In genomic region chr2:7685342-7686015, GRCh38 we compare ENCODE assay signal across 17 cellular contexts.
DNase-seq lines count a peak whose midpoint lies in the region; ATAC-seq, FAIRE-seq and TF ChIP-seq lines count a peak whose summit lies in the region.
"Had no signal": no experiment of that assay in that cellular context is flagged by ENCODE, and none has a peak within 500 bp of the region (broad histone marks: within the 10 kb centered on the region; RNA-seq: fewer than 3 reads in every experiment).

No MANE protein-coding gene starts in this region.

- in situ Hi-C loops in mammary epithelial cell (cut with MboI; ENCODE audit: low sequenced_read_pairs in 2 of 2) = loop anchor here in 1 of 2 donors (25.0 kb wide), 1 partner anchor 1002 kb away; the partner anchor contains the start of gene ID2

- H3K9me3 ChIP-seq in A549 (no peaks in the 10 kb centered on the region), mammary epithelial cell (replicated peaks; ENCODE audit: insufficient read depth, low read length) (no peaks in the 10 kb centered on the region), keratinocyte (ENCODE audit: control insufficient read depth, low read depth, low read length) (no peaks in the 10 kb centered on the region)
- H3K9me3 ChIP-seq: heart right ventricle, pancreas, spleen had no signal

- no peaks in the 10 kb centered on the region for H3K9me1 ChIP-seq in keratinocyte (ENCODE audit: control insufficient read depth, extremely low read depth, insufficient read depth, low read length)

- no peak overlapping the region for H3K27ac Mint-ChIP-seq in GM23338
- H3K27ac Mint-ChIP-seq: activated naive CD8-positive, alpha-beta T cell treated with anti-CD3 and anti-CD28 coated beads for 36 hours had no signal

- H3K79me2 ChIP-seq in GM23338 (replicated peaks; ENCODE audit: insufficient read depth) (no peaks in the 10 kb centered on the region), mammary epithelial cell (ENCODE audit: insufficient read depth, low read length) (no peaks in the 10 kb centered on the region), keratinocyte (ENCODE audit: control insufficient read depth, insufficient read depth, low read length) (no peaks in the 10 kb centered on the region)

- TF ChIP-seq POLR2A in A549 (IDR thresholded peaks at IDR 0.05; ENCODE audit: low read length) (no peak), lower leg skin (IDR thresholded peaks at IDR 0.05) (no peak)

- dilution Hi-C loops in mammary epithelial cell (cut with HindIII; ENCODE audit: low sequenced_read_pairs) = no loop called here
- dilution Hi-C loops in keratinocyte (cut with MboI; ENCODE audit: extremely low pct_ligation_motif_present, low sequenced_read_pairs) = no loop called here

- no peak overlapping the region for H3K4me3 Mint-ChIP-seq in GM23338
- H3K4me3 Mint-ChIP-seq: activated naive CD8-positive, alpha-beta T cell treated with anti-CD3 and anti-CD28 coated beads for 36 hours had no signal

- POLR2A ChIA-PET in A549 (lab: Yijun Ruan, JAX) = interaction anchor here (1.0 kb wide), 1 partner anchor 997 kb away, joined by 3 read pairs; the partner anchor contains the start of gene ID2

- peaks cover 21% of the 10 kb centered on the region for H3K9me2 ChIP-seq in GM23338 (ENCODE audit: insufficient read depth)

- BruUV-seq in mammary epithelial cell (replicated peaks; lab: Mats Ljungman, UMichigan) = no TSS peak

- H3K27me3 Mint-ChIP-seq in GM23338 (ENCODE audit: insufficient read depth, low read depth, poor library complexity) = peaks cover 5% of the 10 kb centered on the region
- H3K27me3 Mint-ChIP-seq: activated naive CD8-positive, alpha-beta T cell treated with anti-CD3 and anti-CD28 coated beads for 36 hours had no signal

- H3K4me2 ChIP-seq in A549 (peak overlapping the region; percentile 12; the same call in 1 of the 3 replicates), GM23338 (no peak overlapping the region), mammary epithelial cell (ENCODE audit: insufficient read depth, low read depth, low read length) (peak overlapping the region; percentile 42), keratinocyte (ENCODE audit: control insufficient read depth, extremely low read depth, insufficient read depth, low read depth, low read length) (peak overlapping the region; percentile 2)

- CTCF ChIA-PET in A549 (lab: Yijun Ruan, JAX) (interaction anchor here (0.8 kb wide), 1 partner anchor 14 kb away, joined by 3 read pairs; no protein-coding TSS in a partner anchor), mammary epithelial cell (lab: Charles Lee; ENCODE audit: low non-redundant PET) (no interaction called here)

- peak; percentile 81 to 82 for ATAC-seq in A549
- no peak for ATAC-seq in GM23338
- no peak for ATAC-seq in HG02763 (IDR thresholded peaks at IDR 0.05; ENCODE audit: unreplicated experiment)
- ATAC-seq: heart right ventricle; pancreas; stimulated activated naive CD8-positive, alpha-beta T cell treated with anti-CD3 and anti-CD28 coated beads, Interleukin-15, Interleukin-2, amounts not matched to agents 100 U/mL and 50 U/mL, for 24 hours had no signal

- TF ChIP-seq CTCF in A549 (IDR thresholded peaks at IDR 0.05) = no peak
- no peak for TF ChIP-seq CTCF in GM23338 (conservative IDR thresholded peaks at IDR 0.05; ENCODE audit: low read depth in 2 of 2)
- no peak for TF ChIP-seq CTCF in mammary epithelial cell (conservative IDR thresholded peaks at IDR 0.05 in 1 of 2, IDR thresholded peaks at IDR 0.05 in 1 of 2; ENCODE audit: extremely low read depth in 1 of 2, insufficient read depth in 1 of 2, low read depth in 1 of 2, low read length in 2 of 2)
- TF ChIP-seq CTCF in keratinocyte (optimal IDR thresholded peaks at IDR 0.05 in 1 of 3, IDR thresholded peaks at IDR 0.05 in 1 of 3, conservative IDR thresholded peaks at IDR 0.05 in 1 of 3; ENCODE audit: extremely low read depth in 1 of 3, insufficient read depth in 2 of 3, low read length in 3 of 3) = no peak
- no peak for TF ChIP-seq CTCF in lower leg skin (IDR thresholded peaks at IDR 0.05)

- WGBS in A549 (ENCODE audit: missing lambda C conversion rate) = 30% methylated on average over 5 of the region's 5 CpGs
- WGBS in mammary epithelial cell (ENCODE audit: low coverage, missing lambda C conversion rate) = 72% methylated on average over 5 of the region's 5 CpGs
- 74 to 76% methylated on average over 5 of the region's 5 CpGs for WGBS in lower leg skin, 2 donors

- H3K27me3 ChIP-seq in GM23338 (ENCODE audit: insufficient read depth) = no peaks in the 10 kb centered on the region
- H3K27me3 ChIP-seq in mammary epithelial cell (ENCODE audit: insufficient read depth, low read length) = no peaks in the 10 kb centered on the region
- no peaks in the 10 kb centered on the region for H3K27me3 ChIP-seq in keratinocyte (ENCODE audit: control insufficient read depth, extremely low read depth, insufficient read depth, low read length)
- H3K27me3 ChIP-seq: pancreas, spleen had no signal

- H3K9me3 Mint-ChIP-seq in GM23338 = no peaks in the 10 kb centered on the region

- H3K4me3 ChIP-seq in A549 (no peak overlapping the region), GM23338 (no peak overlapping the region), mammary epithelial cell (replicated peaks in 1 of 3; ENCODE audit: insufficient read depth in 1 of 3, low read depth in 2 of 3, low read length in 3 of 3) (no peak overlapping the region), keratinocyte (ENCODE audit: control insufficient read depth in 2 of 3, extremely low read depth in 1 of 3, insufficient read depth in 2 of 3, low read depth in 1 of 3, low read length in 3 of 3) (no peak overlapping the region), lower leg skin (ENCODE audit: low read depth, poor library complexity, severe bottlenecking) (no peak overlapping the region)
- H3K4me3 ChIP-seq: heart right ventricle, pancreas, spleen had no signal

- no peaks in the 10 kb centered on the region for H3K4me1 Mint-ChIP-seq in GM23338

- no peak for TF ChIP-seq RAD21 in A549 (conservative IDR thresholded peaks at IDR 0.05 in 1 of 2, IDR thresholded peaks at IDR 0.05 in 1 of 2)

- H3K27ac ChIP-seq in A549 (peak overlapping the region in 1 of 2 experiments; percentile 33; a peak in 2 of 6 replicates), GM23338 (ENCODE audit: low read depth) (no peak overlapping the region), mammary epithelial cell (ENCODE audit: insufficient read depth, low read depth, low read length) (no peak overlapping the region), keratinocyte (ENCODE audit: control insufficient read depth, insufficient read depth, low read length) (no peak overlapping the region)
- H3K27ac ChIP-seq: heart right ventricle, pancreas, spleen had no signal

- no peaks in the 10 kb centered on the region for H4K20me1 ChIP-seq in GM23338 (replicated peaks; ENCODE audit: insufficient read depth)
- H4K20me1 ChIP-seq in mammary epithelial cell (ENCODE audit: insufficient read depth, low read length) = no peaks in the 10 kb centered on the region
- no peaks in the 10 kb centered on the region for H4K20me1 ChIP-seq in keratinocyte (ENCODE audit: control insufficient read depth, extremely low read depth, insufficient read depth, low read length)

- intact Hi-C loops in mammary epithelial cell (cut with micrococcal nuclease) = no loop called here
- intact Hi-C loops in lower leg skin (cut with DNase I; ENCODE audit: low total_unique reads) = no loop called here

- H3K4me1 ChIP-seq in A549 (peaks cover 22% of the 10 kb centered on the region; the same call in 2 of the 3 replicates), GM23338 (ENCODE audit: insufficient read depth) (no peaks in the 10 kb centered on the region), mammary epithelial cell (ENCODE audit: insufficient read depth, low read length) (peaks cover 10% of the 10 kb centered on the region), keratinocyte (ENCODE audit: control insufficient read depth, extremely low read depth, insufficient read depth, low read length) (peaks cover 11% of the 10 kb centered on the region)
- H3K4me1 ChIP-seq: heart right ventricle, spleen had no signal

- FAIRE-seq in A549 (lab: Jason Lieb, UNC) = no peak
- peak; percentile 9 for FAIRE-seq in keratinocyte (lab: Jason Lieb, UNC)
- FAIRE-seq: pancreas, TTC549 had no signal

- no peaks in the 10 kb centered on the region for H3K36me3 ChIP-seq in GM23338 (ENCODE audit: insufficient read depth)
- H3K36me3 ChIP-seq in mammary epithelial cell (ENCODE audit: insufficient read depth, low read length) = no peaks in the 10 kb centered on the region
- H3K36me3 ChIP-seq in keratinocyte (ENCODE audit: control insufficient read depth in 2 of 2, extremely low read depth in 1 of 2, insufficient read depth in 2 of 2, low read length in 2 of 2) = no peaks in the 10 kb centered on the region
- H3K36me3 ChIP-seq: heart right ventricle, pancreas, spleen had no signal

- H3F3A ChIP-seq in GM23338 (replicated peaks; ENCODE audit: low read depth) = no peaks in the 10 kb centered on the region

- H2AFZ ChIP-seq in GM23338 (peak overlapping the region; percentile 88), mammary epithelial cell (ENCODE audit: low read depth, low read length) (peak overlapping the region; percentile 34), keratinocyte (ENCODE audit: control insufficient read depth, low read length) (no peak overlapping the region)

- no peaks in the 10 kb centered on the region; the same call in 2 of the 3 replicates for H3K36me3 Mint-ChIP-seq in GM23338 (ENCODE audit: low read depth)
- H3K36me3 Mint-ChIP-seq: activated naive CD8-positive, alpha-beta T cell treated with anti-CD3 and anti-CD28 coated beads for 36 hours had no signal

- H3K9ac ChIP-seq in mammary epithelial cell (ENCODE audit: insufficient read depth, low read length) (no peak overlapping the region), keratinocyte (ENCODE audit: control insufficient read depth, extremely low read depth, insufficient read depth, low read length) (no peak overlapping the region)

- TF ChIP-seq EP300 in A549 (IDR thresholded peaks at IDR 0.05) = no peak

- DNase-seq in A549 (ENCODE audit: low read depth in 1 of 2, low spot score in 1 of 2) (peak in 1 of 2 experiments; percentile 35), GM23338 (ENCODE audit: low spot score) (no peak), mammary epithelial cell (peak; percentile 54), keratinocyte (ENCODE audit: low read depth, low spot score) (no peak), CD1c-positive myeloid dendritic cell (ENCODE audit: extremely low spot score) (no peak), lower leg skin (ENCODE audit: low spot score in 2 of 2) (no peak), HUDEP-2 (lab: John Stamatoyannopoulos, UW; ENCODE audit: unreplicated experiment in 76 of 76) (no peak)
- DNase-seq: activated naive CD8-positive, alpha-beta T cell treated with anti-CD3 and anti-CD28 coated beads for 36 hours; heart right ventricle; NCI-H2029 treated with DMSO at 0.1 percent for 48 hours; NCI-H69; OCI-M1; pancreas; spleen; stimulated activated naive CD8-positive, alpha-beta T cell treated with anti-CD3 and anti-CD28 coated beads, Interleukin-15, Interleukin-2, amounts not matched to agents 100 U/mL and 50 U/mL, for 24 hours had no signal

TF ChIP-seq in GM23338, 12 proteins besides CTCF, POLR2A, EP300 and RAD21 (continues in another document):
- TF ChIP-seq EZH2phosphoT487 (IDR thresholded peaks at IDR 0.05; ENCODE audit: unreplicated experiment) = no peak
- TF ChIP-seq ZNF331 (CRISPR knock-in tag; IDR thresholded peaks at IDR 0.05; ENCODE audit: low read depth) = no peak

Comparison
In these comparisons a context has a peak if more than half of its experiments do, and no peak if none do; other contexts are left out.
1. ATAC-seq: peak in A549 (2 of 2); none in GM23338 (single experiment) and HG02763 (single experiment).